Comparison of ENCODE assay signal across 14 cellular contexts in genomic region chr3:52089691-52090090, GRCh38. TPM values are rescaled to one million over a fixed set of nuclear protein-coding genes. Genes with fewer than 3 reads are reported as not detected.
DNase-seq lines count a peak whose midpoint lies in the region; ATAC-seq, FAIRE-seq and TF ChIP-seq lines count a peak whose summit lies in the region.
"Had no signal": no experiment of that assay in that cellular context is flagged by ENCODE, and none has a peak within 500 bp of the region (broad histone marks: within the 10 kb centered on the region; RNA-seq: fewer than 3 reads in every experiment).

No MANE protein-coding gene starts in this region.

- no peaks in the 10 kb centered on the region for H3K27me3 Mint-ChIP-seq in CD8-positive, alpha-beta memory T cell
- no peaks in the 10 kb centered on the region for H3K27me3 Mint-ChIP-seq in activated CD4-positive, alpha-beta T cell treated with anti-CD3 and anti-CD28 coated beads for 36 hours
- H3K27me3 Mint-ChIP-seq: CD4-positive, CD25-positive, alpha-beta regulatory T cell had no signal

- H3F3A ChIP-seq in PC-3 (ENCODE audit: low read length, unreplicated experiment), result no peaks in the 10 kb centered on the region

- CTCF ChIA-PET in PC-3 (lab: Charles Lee), result no interaction called here
- CTCF ChIA-PET in CD8-positive, alpha-beta memory T cell (lab: Charles Lee), result interaction anchor here (1.8 kb wide), 1 partner anchor 88 kb away, joined by 4 read pairs; no protein-coding TSS in a partner anchor
- CTCF ChIA-PET in activated CD4-positive, alpha-beta T cell treated with anti-CD3 and anti-CD28 coated beads for 36 hours (lab: Charles Lee), result no interaction called here

- FAIRE-seq in small intestine (lab: Jason Lieb, UNC), result no peak
- FAIRE-seq: H1, pancreas had no signal

- POLR2A ChIA-PET in PC-3 (lab: Charles Lee; ENCODE audit: unreplicated experiment), result no interaction called here
- POLR2A ChIA-PET in CD8-positive, alpha-beta memory T cell (lab: Charles Lee), result no interaction called here
- POLR2A ChIA-PET in activated CD4-positive, alpha-beta T cell treated with anti-CD3 and anti-CD28 coated beads for 36 hours (lab: Charles Lee), result no interaction called here

- H4K20me1 ChIP-seq in PC-3 (ENCODE audit: low read length), result no peaks in the 10 kb centered on the region

- H3K4me1 ChIP-seq in PC-3 (ENCODE audit: insufficient read depth, low read length) (peaks cover 16% of the 10 kb centered on the region), esophagus muscularis mucosa (peaks cover 37 to 50% (median 39%) of the 10 kb centered on the region in 4 donors), muscle layer of duodenum (ENCODE audit: control insufficient read depth in 1 of 2, insufficient read depth in 2 of 2, low read length in 2 of 2) (peaks cover 9 to 22% of the 10 kb centered on the region in 2 donors), tibial artery (peaks cover 0 to 77% (median 62%) of the 10 kb centered on the region in 4 donors), small intestine (ENCODE audit: control insufficient read depth in 2 of 2, insufficient read depth in 1 of 2, low read depth in 1 of 2, low read length in 1 of 2) (no peaks in the 10 kb centered on the region)
- H3K4me1 ChIP-seq in CD8-positive, alpha-beta memory T cell (ENCODE audit: insufficient read depth, low read length), result peaks cover 11% of the 10 kb centered on the region
- H3K4me1 ChIP-seq: pancreas had no signal

- no peak for TF ChIP-seq POLR2A in esophagus muscularis mucosa (IDR thresholded peaks at IDR 0.05; ENCODE audit: low read depth)

- peak overlapping the region in 1 of 8 donors; percentile 8 for H3K27ac Mint-ChIP-seq in CD8-positive, alpha-beta memory T cell
- no peak overlapping the region for H3K27ac Mint-ChIP-seq in activated CD4-positive, alpha-beta T cell treated with anti-CD3 and anti-CD28 coated beads for 36 hours

- H3K4me2 ChIP-seq in PC-3 (ENCODE audit: low read length), result peak overlapping the region; percentile 28; the same call in 1 of the 2 replicates

- H3K27me3 ChIP-seq in PC-3 (ENCODE audit: low read length) (no peaks in the 10 kb centered on the region), esophagus muscularis mucosa (no peaks in the 10 kb centered on the region), muscle layer of duodenum (ENCODE audit: low read depth, low read length) (no peaks in the 10 kb centered on the region), tibial artery (no peaks in the 10 kb centered on the region), small intestine (ENCODE audit: control insufficient read depth in 2 of 2, insufficient read depth in 2 of 2, low read length in 2 of 2) (no peaks in the 10 kb centered on the region)
- H3K27me3 ChIP-seq in CD8-positive, alpha-beta memory T cell (ENCODE audit: insufficient read depth, low read length, poor library complexity, severe bottlenecking), result no peaks in the 10 kb centered on the region
- H3K27me3 ChIP-seq: pancreas had no signal

- H3K9me2 ChIP-seq in PC-3 (replicated peaks; ENCODE audit: low read length), result no peaks in the 10 kb centered on the region

- H2AFZ ChIP-seq in PC-3 (ENCODE audit: low read length), result no peak overlapping the region

- peaks cover 8% of the 10 kb centered on the region; the same call in 1 of the 2 replicates for H3K36me3 ChIP-seq in PC-3 (ENCODE audit: low read depth, low read length)
- H3K36me3 ChIP-seq in esophagus muscularis mucosa, result no peaks in the 10 kb centered on the region
- no peaks in the 10 kb centered on the region for H3K36me3 ChIP-seq in muscle layer of duodenum (ENCODE audit: control insufficient read depth in 1 of 2, insufficient read depth in 2 of 2, low read length in 2 of 2)
- H3K36me3 ChIP-seq in tibial artery, result no peaks in the 10 kb centered on the region
- no peaks in the 10 kb centered on the region for H3K36me3 ChIP-seq in small intestine (ENCODE audit: control insufficient read depth in 2 of 2, insufficient read depth in 2 of 2, low read length in 2 of 2)
- H3K36me3 ChIP-seq in CD8-positive, alpha-beta memory T cell (ENCODE audit: insufficient read depth, low read length), result no peaks in the 10 kb centered on the region
- H3K36me3 ChIP-seq: pancreas had no signal

- H3K9ac ChIP-seq in PC-3 (ENCODE audit: low read length), result no peak overlapping the region

- no peaks in the 10 kb centered on the region for H3K9me3 Mint-ChIP-seq in CD8-positive, alpha-beta memory T cell
- H3K9me3 Mint-ChIP-seq in activated CD4-positive, alpha-beta T cell treated with anti-CD3 and anti-CD28 coated beads for 36 hours (ENCODE audit: low read depth), result no peaks in the 10 kb centered on the region
- H3K9me3 Mint-ChIP-seq: CD4-positive, CD25-positive, alpha-beta regulatory T cell had no signal

- no peaks in the 10 kb centered on the region for H3K79me2 ChIP-seq in PC-3 (ENCODE audit: low read length)

- intact Hi-C loops in PC-3 (cut with micrococcal nuclease) (no loop called here), esophagus muscularis mucosa (cut with DNase I) (no loop called here), tibial artery (cut with DNase I; ENCODE audit: low total_unique reads) (loop anchor here (5.0 kb wide), 1 partner anchor 32 kb away; the partner anchor contains the start of gene DUSP7)
- intact Hi-C loops in activated CD4-positive, alpha-beta T cell treated with anti-CD3 and anti-CD28 coated beads for 36 hours (cut with DNase I, micrococcal nuclease), result no loop called here

- TF ChIP-seq CTCF in PC-3 (conservative IDR thresholded peaks at IDR 0.05; ENCODE audit: low read depth, low read length), result no peak
- TF ChIP-seq CTCF in esophagus muscularis mucosa (IDR thresholded peaks at IDR 0.05), result no peak
- TF ChIP-seq CTCF in tibial artery (IDR thresholded peaks at IDR 0.05), result no peak

- H3K36me3 Mint-ChIP-seq in CD8-positive, alpha-beta memory T cell, result no peaks in the 10 kb centered on the region
- H3K36me3 Mint-ChIP-seq in activated CD4-positive, alpha-beta T cell treated with anti-CD3 and anti-CD28 coated beads for 36 hours (ENCODE audit: low read depth), result no peaks in the 10 kb centered on the region
- H3K36me3 Mint-ChIP-seq: CD4-positive, CD25-positive, alpha-beta regulatory T cell had no signal

- H3K4me3 ChIP-seq in PC-3 (ENCODE audit: low read length), result no peak overlapping the region
- H3K4me3 ChIP-seq in esophagus muscularis mucosa, result no peak overlapping the region
- H3K4me3 ChIP-seq in muscle layer of duodenum (ENCODE audit: low read depth in 1 of 2, low read length in 2 of 2), result no peak overlapping the region
- no peak overlapping the region for H3K4me3 ChIP-seq in tibial artery
- H3K4me3 ChIP-seq in small intestine (ENCODE audit: low read depth in 1 of 2, low read length in 2 of 2), result no peak overlapping the region
- H3K4me3 ChIP-seq in CD8-positive, alpha-beta memory T cell (ENCODE audit: low read length), result no peak overlapping the region
- H3K4me3 ChIP-seq: pancreas had no signal

- WGBS in esophagus muscularis mucosa, result 84% methylated on average over 4 of the region's 4 CpGs
- 87 to 94% (median 88%) methylated on average over 4 of the region's 4 CpGs for WGBS in small intestine, 3 donors

- DNase-seq in PC-3, result no peak
- no peak for DNase-seq in esophagus muscularis mucosa (ENCODE audit: extremely low spot score)
- DNase-seq in tibial artery, result no peak
- no peak for DNase-seq in small intestine
- no peak for DNase-seq in CD8-positive, alpha-beta memory T cell
- DNase-seq in NK-92 (lab: John Stamatoyannopoulos, UW; ENCODE audit: unreplicated experiment), result no peak
- no peak for DNase-seq in activated CD4-positive, alpha-beta T cell treated with anti-CD3 and anti-CD28 coated beads for 36 hours
- DNase-seq: activated naive CD4-positive, alpha-beta T cell; CD4-positive, CD25-positive, alpha-beta regulatory T cell; RPMI8226; stimulated activated CD4-positive, alpha-beta T cell treated with anti-CD3 and anti-CD28 coated beads, Interleukin-2, amount 100 ng/mL, for 24 hours had no signal

- TF ChIP-seq EP300 in esophagus muscularis mucosa (IDR thresholded peaks at IDR 0.05), result no peak

- H3K4me3 Mint-ChIP-seq in CD8-positive, alpha-beta memory T cell, result no peak overlapping the region
- H3K4me3 Mint-ChIP-seq in activated CD4-positive, alpha-beta T cell treated with anti-CD3 and anti-CD28 coated beads for 36 hours, result no peak overlapping the region
- H3K4me3 Mint-ChIP-seq: CD4-positive, CD25-positive, alpha-beta regulatory T cell had no signal

- no TSS peak for BruUV-seq in PC-3 (replicated peaks; lab: Mats Ljungman, UMichigan)

- H3K4me1 Mint-ChIP-seq in CD8-positive, alpha-beta memory T cell, result peaks cover 23 to 24% (median 24%) of the 10 kb centered on the region in 3 donors
- H3K4me1 Mint-ChIP-seq in activated CD4-positive, alpha-beta T cell treated with anti-CD3 and anti-CD28 coated beads for 36 hours, result peaks cover 19% of the 10 kb centered on the region

- peak; percentile 10; the same call in 1 of the 2 replicates for ATAC-seq in PC-3
- no peak for ATAC-seq in activated CD4-positive, alpha-beta T cell treated with anti-CD3 and anti-CD28 coated beads for 36 hours

- H3K9me3 ChIP-seq in PC-3 (ENCODE audit: low read length) (no peaks in the 10 kb centered on the region), esophagus muscularis mucosa (no peaks in the 10 kb centered on the region), muscle layer of duodenum (ENCODE audit: control insufficient read depth in 1 of 2, low read length in 2 of 2) (no peaks in the 10 kb centered on the region), tibial artery (no peaks in the 10 kb centered on the region), small intestine (ENCODE audit: control insufficient read depth, low read depth) (no peaks in the 10 kb centered on the region)
- H3K9me3 ChIP-seq in CD8-positive, alpha-beta memory T cell (ENCODE audit: low read length), result no peaks in the 10 kb centered on the region
- H3K9me3 ChIP-seq: pancreas had no signal

- H3K27ac ChIP-seq in PC-3 (ENCODE audit: low read length) (peak overlapping the region; percentile 73), esophagus muscularis mucosa (replicated peaks in 1 of 4) (peak overlapping the region in 3 of 4 donors; percentile 51 to 54 (median 54)), muscle layer of duodenum (ENCODE audit: low read length) (peak overlapping the region; percentile 11), tibial artery (peak overlapping the region; percentile 88 to 94), small intestine (ENCODE audit: low read depth in 1 of 2, low read length in 1 of 2) (no peak overlapping the region)
- no peak overlapping the region for H3K27ac ChIP-seq in CD8-positive, alpha-beta memory T cell (ENCODE audit: low read depth, low read length)

RNA-seq across cellular contexts. Expression of gene DUSP7, which starts 33.3 kb away (rescaled TPM):
- total RNA-seq in PC-3 (2014; rRNA removed) (40.9 and 51.1 TPM in 2 replicates), esophagus muscularis mucosa (10 to 100 TPM in 3 of 4 donors, 1 to 10 TPM in 1; 10.0 to 23.5 (median 15.9) TPM)
- polyA plus RNA-seq in small intestine, result 1 to 10 TPM; 1.6 to 7.1 (median 1.8) TPM
- 10 to 100 TPM; 26.3 to 27.2 TPM for total RNA-seq in CD8-positive, alpha-beta memory T cell
- 7.2 TPM for polyA plus RNA-seq in CD8-positive, alpha-beta memory T cell
- total RNA-seq in activated CD4-positive, alpha-beta T cell treated with anti-CD3 and anti-CD28 coated beads for 36 hours, result 10 to 100 TPM; 17.1 to 20.3 TPM

Comparison
In these comparisons a context has a peak if more than half of its experiments do, and no peak if none do; other contexts are left out.
1. H3K27ac ChIP-seq: peak in PC-3 (single experiment), esophagus muscularis mucosa (3 of 4), muscle layer of duodenum (single experiment) and tibial artery (2 of 2); none in small intestine (0 of 2) and CD8-positive, alpha-beta memory T cell (single experiment).